In genomic region chr20:35882427-35883161, GRCh38 we compare ENCODE assay signal across 8 cellular contexts.
DNase-seq lines count a peak whose midpoint lies in the region; ATAC-seq, FAIRE-seq and TF ChIP-seq lines count a peak whose summit lies in the region.
"Not testable (repeated sequence)": the region's sequence is repeated elsewhere in the genome, so short reads cannot be mapped to it uniquely, and the experiment has no call there.

No MANE protein-coding gene starts in this region.

- ATAC-seq in RWPE2 (ENCODE audit: low read depth): not testable (repeated sequence)

- DNase-seq in HK-2 (ENCODE audit: unreplicated experiment) (peak; percentile 25), astrocyte (ENCODE audit: low read depth) (peak; percentile 39), epithelial cell of esophagus (ENCODE audit: low read depth) (peak; percentile 40)
- DNase-seq in RWPE2 (ENCODE audit: low spot score); right atrium auricular region (ENCODE audit: low spot score); sigmoid colon; transverse colon: not testable (repeated sequence)

- intact Hi-C loops in sigmoid colon (cut with DNase I): loop anchor here (5.0 to 10.0 kb wide), 4 partner anchors 110 to 420 kb away; partner anchors contain the start of gene PHF20
- intact Hi-C loops in transverse colon (cut with DNase I; ENCODE audit: low total_unique reads): not testable (repeated sequence)

- H2AFZ ChIP-seq in ACC112 (ENCODE audit: low read length, unreplicated experiment); astrocyte (ENCODE audit: low read depth, low read length): not testable (repeated sequence)

- H3K36me3 ChIP-seq in ACC112 (ENCODE audit: insufficient read depth, low read length); astrocyte (ENCODE audit: insufficient read depth, low read length); right atrium auricular region; sigmoid colon; transverse colon: not testable (repeated sequence)
- H3K36me3 ChIP-seq in RWPE2 (ENCODE audit: low read depth): peaks cover 32% of the 10 kb centered on the region

- peak overlapping the region; percentile 88 for H3K9ac ChIP-seq in astrocyte (ENCODE audit: low read length)

- WGBS in sigmoid colon, 2 donors: 90 to 94% methylated on average over 9 of the region's 9 CpGs
- 92 to 93% methylated on average over 5 to 9 of the region's 9 CpGs for WGBS in transverse colon (ENCODE audit: low coverage in 1 of 2), 2 donors

- H3K27ac ChIP-seq in ACC112 (ENCODE audit: low read depth, low read length) (peak overlapping the region; percentile 94), RWPE2 (ENCODE audit: poor library complexity, severe bottlenecking) (peak overlapping the region; percentile 100), astrocyte (ENCODE audit: low read depth, low read length) (peak overlapping the region; percentile 99), right atrium auricular region (peak overlapping the region; percentile 73 to 90), sigmoid colon (peak overlapping the region; percentile 70 to 88 (median 78)), transverse colon (peak overlapping the region; percentile 62 to 84 (median 74))

- in situ Hi-C loops in transverse colon (cut with MboI; ENCODE audit: low pct_ligation_motif_present in 1 of 4, low pct_unique_long_range_greater_than_20kb in 1 of 4, low sequenced_read_pairs in 3 of 4): loop anchor here in 3 of 4 donors (25.0 kb wide), 2 partner anchors 170 to 395 kb away; no protein-coding TSS in a partner anchor

- TF ChIP-seq EP300 in sigmoid colon (IDR thresholded peaks at IDR 0.05); transverse colon (IDR thresholded peaks at IDR 0.05; ENCODE audit: low read depth): not testable (repeated sequence)

- not testable (repeated sequence) for H3K36me3 Mint-ChIP-seq in astrocyte (ENCODE audit: low read depth, unreplicated experiment)

- H3K4me3 Mint-ChIP-seq in astrocyte (ENCODE audit: unreplicated experiment): not testable (repeated sequence)

- H3K79me2 ChIP-seq in ACC112 (ENCODE audit: control insufficient read depth, insufficient read depth, low read length, unreplicated experiment) (peaks cover 26% of the 10 kb centered on the region), astrocyte (ENCODE audit: insufficient read depth, low read length) (peaks cover 19% of the 10 kb centered on the region)

- not testable (repeated sequence) for H3K9me3 ChIP-seq in RWPE2 (ENCODE audit: severe bottlenecking); astrocyte (ENCODE audit: insufficient read depth, low read depth, low read length); right atrium auricular region; sigmoid colon; transverse colon

- not testable (repeated sequence) for TF ChIP-seq POLR2A in sigmoid colon (IDR thresholded peaks at IDR 0.05); transverse colon (IDR thresholded peaks at IDR 0.05)

- H4K20me1 ChIP-seq in astrocyte (ENCODE audit: insufficient read depth, low read length): not testable (repeated sequence)

- H3K27me3 Mint-ChIP-seq in astrocyte (ENCODE audit: low read depth, unreplicated experiment): not testable (repeated sequence)

- not testable (repeated sequence) for H3K4me2 ChIP-seq in astrocyte (ENCODE audit: low read length)

- H3K9me3 Mint-ChIP-seq in astrocyte (ENCODE audit: unreplicated experiment): not testable (repeated sequence)

- TF ChIP-seq CTCF in RWPE2 (IDR thresholded peaks at IDR 0.05; ENCODE audit: poor library complexity, severe bottlenecking); astrocyte (IDR thresholded peaks at IDR 0.05; ENCODE audit: insufficient read depth, low read depth, low read length); epithelial cell of esophagus (IDR thresholded peaks at IDR 0.05; ENCODE audit: insufficient read depth, low read depth, low read length, missing control alignments); right atrium auricular region (IDR thresholded peaks at IDR 0.05); sigmoid colon (IDR thresholded peaks at IDR 0.05); transverse colon (IDR thresholded peaks at IDR 0.05): not testable (repeated sequence)

- peaks cover 11% of the 10 kb centered on the region for H3K4me1 Mint-ChIP-seq in astrocyte (ENCODE audit: low read depth, unreplicated experiment)

- H3K27me3 ChIP-seq in ACC112 (ENCODE audit: insufficient read depth, low read length); RWPE2 (ENCODE audit: insufficient read depth, poor library complexity, severe bottlenecking); astrocyte (ENCODE audit: insufficient read depth, low read length); right atrium auricular region; sigmoid colon; transverse colon: not testable (repeated sequence)

- not testable (repeated sequence) for H3K27ac Mint-ChIP-seq in astrocyte (ENCODE audit: unreplicated experiment)

- not testable (repeated sequence) for H3K4me3 ChIP-seq in ACC112 (ENCODE audit: low read depth, low read length); RWPE2 (ENCODE audit: severe bottlenecking); astrocyte (ENCODE audit: insufficient read depth, low read depth, low read length); epithelial cell of esophagus (ENCODE audit: low read length); right atrium auricular region; sigmoid colon; transverse colon

- not testable (repeated sequence) for FAIRE-seq in astrocyte (lab: Jason Lieb, UNC)

- H3K4me1 ChIP-seq in ACC112 (ENCODE audit: control insufficient read depth, insufficient read depth, low read length, unreplicated experiment) (peaks cover 40% of the 10 kb centered on the region), RWPE2 (ENCODE audit: insufficient read depth, poor library complexity, severe bottlenecking) (peaks cover 72% of the 10 kb centered on the region), astrocyte (ENCODE audit: insufficient read depth, low read length) (peaks cover 11% of the 10 kb centered on the region), right atrium auricular region (peaks cover 0 to 16% of the 10 kb centered on the region in 2 donors), sigmoid colon (peaks cover 0 to 27% (median 15%) of the 10 kb centered on the region in 4 donors)
- H3K4me1 ChIP-seq in transverse colon: not testable (repeated sequence)
